Comparison of ENCODE assay signal across 10 cellular contexts in genomic region chr2:224400886-224401632, GRCh38. TPM values are rescaled to one million over a fixed set of nuclear protein-coding genes. Genes with fewer than 3 reads are reported as not detected.
DNase-seq lines count a peak whose midpoint lies in the region; ATAC-seq and TF ChIP-seq lines count a peak whose summit lies in the region.
"Had no signal": no experiment of that assay in that cellular context is flagged by ENCODE, and none has a peak within 500 bp of the region (broad histone marks: within the 10 kb centered on the region; RNA-seq: fewer than 3 reads in every experiment).

No MANE protein-coding gene starts in this region.

- no peaks in the 10 kb centered on the region for H3K36me3 Mint-ChIP-seq in CD4-positive, alpha-beta T cell (ENCODE audit: low read depth)
- H3K36me3 Mint-ChIP-seq in T-helper 2 cell treated with Interferon-gamma antibody and Interleukin-4, amounts not matched to agents 5 μg/mL and 100 μg/mL, for 36 hours (ENCODE audit: low read depth), result peaks cover 11% of the 10 kb centered on the region

- H3K9me3 Mint-ChIP-seq in CD4-positive, alpha-beta T cell, result no peaks in the 10 kb centered on the region
- H3K9me3 Mint-ChIP-seq in T-helper 2 cell treated with Interferon-gamma antibody and Interleukin-4, amounts not matched to agents 5 μg/mL and 100 μg/mL, for 36 hours, result no peaks in the 10 kb centered on the region

- no peak overlapping the region for H3K27ac Mint-ChIP-seq in CD4-positive, alpha-beta T cell
- peak overlapping the region; percentile 95 for H3K27ac Mint-ChIP-seq in T-helper 2 cell treated with Interferon-gamma antibody and Interleukin-4, amounts not matched to agents 5 μg/mL and 100 μg/mL, for 36 hours

- peaks cover 8% of the 10 kb centered on the region for H3K27me3 ChIP-seq in CD4-positive, alpha-beta T cell (ENCODE audit: control insufficient read depth, insufficient read depth, low read length)
- no peaks in the 10 kb centered on the region for H3K27me3 ChIP-seq in heart right ventricle
- no peaks in the 10 kb centered on the region for H3K27me3 ChIP-seq in psoas muscle (ENCODE audit: insufficient read depth in 3 of 3, low read length in 2 of 3)
- H3K27me3 ChIP-seq: SJSA1 had no signal

- H3K27me3 Mint-ChIP-seq in CD4-positive, alpha-beta T cell, result peaks cover 6% of the 10 kb centered on the region
- no peaks in the 10 kb centered on the region for H3K27me3 Mint-ChIP-seq in T-helper 2 cell treated with Interferon-gamma antibody and Interleukin-4, amounts not matched to agents 5 μg/mL and 100 μg/mL, for 36 hours (ENCODE audit: low read depth)

- H3K36me3 ChIP-seq in heart right ventricle (no peaks in the 10 kb centered on the region), psoas muscle (ENCODE audit: insufficient read depth in 1 of 2, low read depth in 1 of 2) (no peaks in the 10 kb centered on the region)
- H3K36me3 ChIP-seq: SJSA1 had no signal

- no peaks in the 10 kb centered on the region for H3K9me3 ChIP-seq in CD4-positive, alpha-beta T cell (ENCODE audit: control insufficient read depth, low read length)
- H3K9me3 ChIP-seq in heart right ventricle, result peaks cover 0 to 4% (median 0%) of the 10 kb centered on the region in 11 donors
- no peaks in the 10 kb centered on the region for H3K9me3 ChIP-seq in psoas muscle
- H3K9me3 ChIP-seq: SJSA1 had no signal

- no peak overlapping the region for H3K27ac ChIP-seq in CD4-positive, alpha-beta T cell (ENCODE audit: low read depth, low read length)
- H3K27ac ChIP-seq in heart right ventricle (peak overlapping the region; percentile 21 to 80 (median 68)), psoas muscle (peak overlapping the region; percentile 43)
- H3K27ac ChIP-seq: SJSA1 had no signal

- peak overlapping the region; percentile 81 for H3K4me3 Mint-ChIP-seq in CD4-positive, alpha-beta T cell
- H3K4me3 Mint-ChIP-seq in T-helper 2 cell treated with Interferon-gamma antibody and Interleukin-4, amounts not matched to agents 5 μg/mL and 100 μg/mL, for 36 hours, result peak overlapping the region; percentile 87

- DNase-seq in CD4-positive, alpha-beta T cell, result no peak
- no peak for DNase-seq in T-helper 2 cell treated with Interferon-gamma antibody and Interleukin-4, amounts not matched to agents 5 μg/mL and 100 μg/mL, for 36 hours (ENCODE audit: low spot score)
- peak in 1 of 2 donors; percentile 17 for DNase-seq in heart right ventricle
- no peak for DNase-seq in psoas muscle
- no peak for DNase-seq in DMS79 (lab: John Stamatoyannopoulos, UW)
- no peak for DNase-seq in AG08396 (ENCODE audit: low spot score)
- DNase-seq: activated T-cell treated with anti-CD3 and anti-CD28 coated beads, Interleukin-2, amount 50 U/mL, for 1 hour had no signal

- H3K4me1 ChIP-seq in heart right ventricle (peaks cover 0 to 41% (median 9%) of the 10 kb centered on the region in 9 donors), psoas muscle (no peaks in the 10 kb centered on the region)

- H3K4me3 ChIP-seq in heart right ventricle (peak overlapping the region; percentile 23 to 61 (median 53)), psoas muscle (peak overlapping the region; percentile 54)
- H3K4me3 ChIP-seq: SJSA1 had no signal

- peaks cover 19% of the 10 kb centered on the region for H3K4me1 Mint-ChIP-seq in CD4-positive, alpha-beta T cell (ENCODE audit: low read depth)
- H3K4me1 Mint-ChIP-seq in T-helper 2 cell treated with Interferon-gamma antibody and Interleukin-4, amounts not matched to agents 5 μg/mL and 100 μg/mL, for 36 hours (ENCODE audit: low read depth), result peaks cover 23% of the 10 kb centered on the region

- ATAC-seq in CD4-positive, alpha-beta T cell (ENCODE audit: poor library complexity), result no peak
- peak; percentile 22 to 69 (median 47) for ATAC-seq in heart right ventricle
- ATAC-seq in psoas muscle, result peak in 3 of 4 donors; percentile 14 to 43 (median 37)
- no peak for ATAC-seq in HG02870 (IDR thresholded peaks at IDR 0.05; ENCODE audit: unreplicated experiment)
- no peak for ATAC-seq in GM18907 (IDR thresholded peaks at IDR 0.05; ENCODE audit: unreplicated experiment)

- CTCF ChIA-PET in CD4-positive, alpha-beta T cell (lab: Charles Lee), result interaction anchor here (1.2 kb wide), 1 partner anchor 14 kb away, joined by 3 read pairs; no protein-coding TSS in a partner anchor

- 56 to 68% methylated on average over 22 of the region's 22 CpGs for WGBS in heart right ventricle, 2 donors
- WGBS in psoas muscle, 3 donors, result 56 to 67% (median 67%) methylated on average over 22 of the region's 22 CpGs

- TF ChIP-seq CTCF in CD4-positive, alpha-beta T cell (IDR thresholded peaks at IDR 0.05), result no peak
- TF ChIP-seq CTCF in heart right ventricle (IDR thresholded peaks at IDR 0.05), result peak in 1 of 9 donors; percentile 22
- TF ChIP-seq CTCF in psoas muscle (IDR thresholded peaks at IDR 0.05), result no peak

- intact Hi-C loops in CD4-positive, alpha-beta T cell (cut with DNase I, micrococcal nuclease), result no loop called here
- intact Hi-C loops in heart right ventricle (cut with DNase I) (loop anchor here in 1 of 10 donors (5.0 kb wide), 2 partner anchors 34 to 41 kb away; no protein-coding TSS in a partner anchor), psoas muscle (cut with DNase I) (no loop called here)

- POLR2A ChIA-PET in CD4-positive, alpha-beta T cell (lab: Charles Lee), result interaction anchor here (0.6 kb wide), 1 partner anchor 585 kb away, joined by 3 read pairs; no protein-coding TSS in a partner anchor

RNA-seq across cellular contexts. Expression of gene FAM124B, which starts 0.8 kb away (rescaled TPM):
- total RNA-seq in CD4-positive, alpha-beta T cell, result 1 to 10 TPM; 1.1 to 1.3 TPM
- 1 to 10 TPM in 7 of 10 donors, under 1 TPM in 3; 0.62 to 3.9 (median 1.7) TPM for total RNA-seq in heart right ventricle
- 1 to 10 TPM in 1 of 2 donors, under 1 TPM in 1; 0.88 to 3.1 TPM for polyA plus RNA-seq in heart right ventricle
- total RNA-seq in psoas muscle, result 1 to 10 TPM; 1.5 to 2.5 (median 2.1) TPM
- polyA plus RNA-seq in psoas muscle, result 1 to 10 TPM; 1.1 to 1.6 (median 1.3) TPM
- total RNA-seq: SJSA1 had no signal

Comparison
In these comparisons a context has a peak if more than half of its experiments do, and no peak if none do; other contexts are left out.
1. ATAC-seq: peak in heart right ventricle (8 of 8) and psoas muscle (3 of 4); none in CD4-positive, alpha-beta T cell (single experiment), HG02870 (single experiment) and GM18907 (single experiment).